In genomic region chr3:19816631-19817030, GRCh38 we compare ENCODE assay signal across 33 cellular contexts.
"Had no signal": no experiment of that assay in that cellular context is flagged by ENCODE, and none has a peak within 500 bp of the region (broad histone marks: within the 10 kb centered on the region; RNA-seq: fewer than 3 reads in every experiment).

No MANE protein-coding gene starts in this region.

- H3K36me3 ChIP-seq: ascending aorta, brain microvascular endothelial cell, gastroesophageal sphincter, neutrophil, thoracic aorta, uterus, WERI-Rb-1 had no signal

- H3K27me3 Mint-ChIP-seq: activated naive CD4-positive, alpha-beta T cell treated with anti-CD3 and anti-CD28 coated beads, Interleukin-2, amount 10 ng/mL, durations not matched to agents 7 days and 5 days; activated naive CD8-positive, alpha-beta T cell treated with anti-CD3 and anti-CD28 coated beads, Interleukin-2, amount 10 ng/mL, durations not matched to agents 7 days and 5 days; naive B cell; stimulated activated naive CD8-positive, alpha-beta T cell treated with anti-CD3 and anti-CD28 coated beads, Interleukin-15, Interleukin-2, amounts not matched to agents 100 ng/mL and 50 ng/mL, for 24 hours; type B pancreatic cell had no signal

- H2AFZ ChIP-seq: hepatocyte had no signal

- H3K9me3 ChIP-seq: ascending aorta, neutrophil, thoracic aorta, uterus had no signal

- H3K36me3 Mint-ChIP-seq: activated CD4-positive, alpha-beta memory T cell treated with anti-CD3 and anti-CD28 coated beads for 36 hours; activated naive CD4-positive, alpha-beta T cell treated with anti-CD3 and anti-CD28 coated beads, Interleukin-2, amount 10 ng/mL, durations not matched to agents 7 days and 5 days; activated naive CD8-positive, alpha-beta T cell treated with anti-CD3 and anti-CD28 coated beads, Interleukin-2, amount 10 ng/mL, durations not matched to agents 7 days and 5 days; immature natural killer cell; mesothelial cell of epicardium; naive B cell; stimulated activated effector memory CD8-positive, alpha-beta T cell treated with anti-CD3 and anti-CD28 coated beads, Interleukin-12 subunit alpha, Interleukin-12 subunit beta, amount 100 ng/mL, for 72 hours; type B pancreatic cell had no signal

- H3K4me2 ChIP-seq: hepatocyte had no signal

- H3K4me1 ChIP-seq: ascending aorta, gastroesophageal sphincter, uterus had no signal

- H3K4me3 Mint-ChIP-seq: activated CD4-positive, alpha-beta memory T cell treated with anti-CD3 and anti-CD28 coated beads for 36 hours; activated naive CD4-positive, alpha-beta T cell treated with anti-CD3 and anti-CD28 coated beads, Interleukin-2, amount 10 ng/mL, durations not matched to agents 7 days and 5 days; activated naive CD8-positive, alpha-beta T cell treated with anti-CD3 and anti-CD28 coated beads, Interleukin-2, amount 10 ng/mL, durations not matched to agents 7 days and 5 days; activated T-helper 1 cell treated with anti-CD3 and anti-CD28 coated beads, Interleukin-12 subunit alpha, Interleukin-12 subunit beta, Interleukin-2, Interleukin-4 antibody, amounts not matched to agents 30 ng/mL and 10 ng/mL and 1 ng/mL, durations not matched to agents 14 hours and 24 hours and 36 hours; immature natural killer cell; mesothelial cell of epicardium; naive B cell; nephron progenitor cell; stimulated activated effector memory CD8-positive, alpha-beta T cell treated with anti-CD3 and anti-CD28 coated beads, Interleukin-12 subunit alpha, Interleukin-12 subunit beta, amount 100 ng/mL, for 72 hours; stimulated activated naive CD8-positive, alpha-beta T cell treated with anti-CD3 and anti-CD28 coated beads, Interleukin-15, Interleukin-2, amounts not matched to agents 100 ng/mL and 50 ng/mL, for 24 hours; type B pancreatic cell had no signal

- H3K9me3 Mint-ChIP-seq: activated naive CD8-positive, alpha-beta T cell treated with anti-CD3 and anti-CD28 coated beads, Interleukin-2, amount 10 ng/mL, durations not matched to agents 7 days and 5 days; activated T-helper 1 cell treated with anti-CD3 and anti-CD28 coated beads, Interleukin-12 subunit alpha, Interleukin-12 subunit beta, Interleukin-2, Interleukin-4 antibody, amounts not matched to agents 30 ng/mL and 10 ng/mL and 1 ng/mL, durations not matched to agents 14 hours and 24 hours and 36 hours; mesothelial cell of epicardium; stimulated activated effector memory CD8-positive, alpha-beta T cell treated with anti-CD3 and anti-CD28 coated beads, Interleukin-12 subunit alpha, Interleukin-12 subunit beta, amount 100 ng/mL, for 72 hours; stimulated activated naive CD8-positive, alpha-beta T cell treated with anti-CD3 and anti-CD28 coated beads, Interleukin-15, Interleukin-2, amounts not matched to agents 100 ng/mL and 50 ng/mL, for 24 hours; type B pancreatic cell had no signal

- H3K27ac ChIP-seq: ascending aorta, brain microvascular endothelial cell, gastroesophageal sphincter, hepatocyte, neutrophil, skin epidermis, thoracic aorta, uterus, WERI-Rb-1 had no signal

- H3K27me3 ChIP-seq: ascending aorta, brain microvascular endothelial cell, gastroesophageal sphincter, hepatocyte, neutrophil, uterus had no signal

- H3K79me2 ChIP-seq: hepatocyte had no signal

- H3K4me3 ChIP-seq: ascending aorta, gastroesophageal sphincter, hepatocyte, skin epidermis, thoracic aorta, uterus had no signal

- ATAC-seq: activated CD4-positive, CD25-positive, alpha-beta regulatory T cell treated with anti-CD3 and anti-CD28 coated beads, Interleukin-2, amount 50 U/mL, for 24 hours; gastroesophageal sphincter; left colon; sciatic nerve; stimulated activated effector memory CD8-positive, alpha-beta T cell treated with anti-CD3 and anti-CD28 coated beads, Interleukin-12 subunit alpha, Interleukin-12 subunit beta, amount 100 ng/mL, for 72 hours had no signal

- H3K27ac Mint-ChIP-seq: activated CD4-positive, alpha-beta memory T cell treated with anti-CD3 and anti-CD28 coated beads for 36 hours; activated naive CD4-positive, alpha-beta T cell treated with anti-CD3 and anti-CD28 coated beads, Interleukin-2, amount 10 ng/mL, durations not matched to agents 7 days and 5 days; activated naive CD8-positive, alpha-beta T cell treated with anti-CD3 and anti-CD28 coated beads, Interleukin-2, amount 10 ng/mL, durations not matched to agents 7 days and 5 days; activated T-helper 1 cell treated with anti-CD3 and anti-CD28 coated beads, Interleukin-12 subunit alpha, Interleukin-12 subunit beta, Interleukin-2, Interleukin-4 antibody, amounts not matched to agents 30 ng/mL and 10 ng/mL and 1 ng/mL, durations not matched to agents 14 hours and 24 hours and 36 hours; immature natural killer cell; mesothelial cell of epicardium; naive B cell; nephron progenitor cell; stimulated activated effector memory CD8-positive, alpha-beta T cell treated with anti-CD3 and anti-CD28 coated beads, Interleukin-12 subunit alpha, Interleukin-12 subunit beta, amount 100 ng/mL, for 72 hours; stimulated activated naive CD8-positive, alpha-beta T cell treated with anti-CD3 and anti-CD28 coated beads, Interleukin-15, Interleukin-2, amounts not matched to agents 100 ng/mL and 50 ng/mL, for 24 hours; type B pancreatic cell had no signal

- DNase-seq: activated CD4-positive, alpha-beta memory T cell treated with anti-CD3 and anti-CD28 coated beads for 36 hours; activated CD4-positive, alpha-beta T cell treated with anti-CD3 and anti-CD28 coated beads for 48 hours; activated CD8-positive, alpha-beta memory T cell treated with anti-CD3 and anti-CD28 coated beads, Interleukin-2, amount 50 U/mL, for 4 hours; activated effector memory CD4-positive, alpha-beta T cell treated with anti-CD3 and anti-CD28 coated beads, Interleukin-2, amount 50 U/mL, for 16 hours; activated naive CD4-positive, alpha-beta T cell treated with anti-CD3 and anti-CD28 coated beads, Interleukin-2, amount 10 ng/mL, durations not matched to agents 7 days and 5 days; activated naive CD8-positive, alpha-beta T cell treated with anti-CD3 and anti-CD28 coated beads, Interleukin-2, amount 10 ng/mL, durations not matched to agents 7 days and 5 days; activated T-cell treated with anti-CD3 and anti-CD28 coated beads, Interleukin-2, amount 50 U/mL, for 1 hour; brain microvascular endothelial cell; caudate nucleus; cortex of kidney; immature natural killer cell; kidney; left colon; mammary epithelial cell; naive B cell; nephron progenitor cell; stimulated activated CD4-positive, alpha-beta T cell treated with anti-CD3 and anti-CD28 coated beads, Interleukin-12 subunit alpha, Interleukin-12 subunit beta, amount 100 ng/mL, for 4 hours; stimulated activated CD4-positive, alpha-beta T cell treated with anti-CD3 and anti-CD28 coated beads, Interleukin-4, amount 100 ng/mL, for 24 hours; uterus; WERI-Rb-1 had no signal

- H3K4me1 Mint-ChIP-seq: activated naive CD4-positive, alpha-beta T cell treated with anti-CD3 and anti-CD28 coated beads, Interleukin-2, amount 10 ng/mL, durations not matched to agents 7 days and 5 days; activated naive CD8-positive, alpha-beta T cell treated with anti-CD3 and anti-CD28 coated beads, Interleukin-2, amount 10 ng/mL, durations not matched to agents 7 days and 5 days; immature natural killer cell; mesothelial cell of epicardium; naive B cell; nephron progenitor cell; stimulated activated effector memory CD8-positive, alpha-beta T cell treated with anti-CD3 and anti-CD28 coated beads, Interleukin-12 subunit alpha, Interleukin-12 subunit beta, amount 100 ng/mL, for 72 hours had no signal
